ENCODE assay signal across 10 cellular contexts in genomic region chr15:47711654-47712053, GRCh38. TPM values are rescaled to one million over a fixed set of nuclear protein-coding genes. Genes with fewer than 3 reads are reported as not detected.
DNase-seq lines count a peak whose midpoint lies in the region; ATAC-seq, FAIRE-seq and TF ChIP-seq lines count a peak whose summit lies in the region.
"Had no signal": no experiment of that assay in that cellular context is flagged by ENCODE, and none has a peak within 500 bp of the region (broad histone marks: within the 10 kb centered on the region; RNA-seq: fewer than 3 reads in every experiment).

No MANE protein-coding gene starts in this region.

- H3K4me1 Mint-ChIP-seq in astrocyte (ENCODE audit: low read depth, unreplicated experiment): no peaks in the 10 kb centered on the region
- H3K4me1 Mint-ChIP-seq in CD8-positive, alpha-beta T cell (ENCODE audit: low read depth): no peaks in the 10 kb centered on the region
- H3K4me1 Mint-ChIP-seq: activated naive CD8-positive, alpha-beta T cell treated with anti-CD3 and anti-CD28 coated beads, Interleukin-2, amount 10 ng/mL, durations not matched to agents 7 days and 5 days; naive B cell had no signal

- H2AFZ ChIP-seq in astrocyte (ENCODE audit: low read depth, low read length): no peak overlapping the region

- DNase-seq in DMS53 (lab: John Stamatoyannopoulos, UW) (peak; percentile 32), HT-29 (ENCODE audit: low spot score) (peak; percentile 28), astrocyte (ENCODE audit: low read depth) (no peak), midbrain (lab: John Stamatoyannopoulos, UW) (peak; percentile 39), T1000 (lab: John Stamatoyannopoulos, UW) (no peak)
- DNase-seq in CD8-positive, alpha-beta T cell: no peak
- DNase-seq: activated naive CD8-positive, alpha-beta T cell treated with anti-CD3 and anti-CD28 coated beads, Interleukin-2, amount 10 ng/mL, durations not matched to agents 7 days and 5 days; naive B cell had no signal

- no peak for FAIRE-seq in astrocyte (lab: Jason Lieb, UNC)

- no peaks in the 10 kb centered on the region for H3K9me3 ChIP-seq in astrocyte (ENCODE audit: insufficient read depth, low read depth, low read length)
- H3K9me3 ChIP-seq in CD8-positive, alpha-beta T cell (ENCODE audit: low read length): no peaks in the 10 kb centered on the region

- POLR2A ChIA-PET in CD8-positive, alpha-beta T cell (lab: Charles Lee): no interaction called here

- no peaks in the 10 kb centered on the region for H4K20me1 ChIP-seq in astrocyte (ENCODE audit: insufficient read depth, low read length)

- H3K9ac ChIP-seq in astrocyte (ENCODE audit: low read length): no peak overlapping the region

- CTCF ChIA-PET in CD8-positive, alpha-beta T cell (lab: Charles Lee): interaction anchor here (0.9 kb wide), 1 partner anchor 10 kb away, joined by 3 read pairs; no protein-coding TSS in a partner anchor

- H3K4me3 Mint-ChIP-seq in astrocyte (ENCODE audit: unreplicated experiment): no peak overlapping the region
- no peak overlapping the region for H3K4me3 Mint-ChIP-seq in CD8-positive, alpha-beta T cell
- H3K4me3 Mint-ChIP-seq: activated naive CD8-positive, alpha-beta T cell treated with anti-CD3 and anti-CD28 coated beads, Interleukin-2, amount 10 ng/mL, durations not matched to agents 7 days and 5 days; naive B cell had no signal

- intact Hi-C loops in CD8-positive, alpha-beta T cell (cut with DNase I, micrococcal nuclease): loop anchor here in 1 of 2 experiments (5.0 kb wide), 1 partner anchor 576 kb away; no protein-coding TSS in a partner anchor

- H3K36me3 Mint-ChIP-seq in astrocyte (ENCODE audit: low read depth, unreplicated experiment): no peaks in the 10 kb centered on the region
- H3K36me3 Mint-ChIP-seq in CD8-positive, alpha-beta T cell: no peaks in the 10 kb centered on the region
- H3K36me3 Mint-ChIP-seq: activated naive CD8-positive, alpha-beta T cell treated with anti-CD3 and anti-CD28 coated beads, Interleukin-2, amount 10 ng/mL, durations not matched to agents 7 days and 5 days; naive B cell had no signal

- ATAC-seq in HG02970 (IDR thresholded peaks at IDR 0.05; ENCODE audit: low FRiP score, unreplicated experiment) (no peak), GM19035 (IDR thresholded peaks at IDR 0.05; ENCODE audit: unreplicated experiment) (no peak)
- ATAC-seq in CD8-positive, alpha-beta T cell: no peak

- no peaks in the 10 kb centered on the region for H3K27me3 ChIP-seq in astrocyte (ENCODE audit: insufficient read depth, low read length)
- H3K27me3 ChIP-seq in CD8-positive, alpha-beta T cell (ENCODE audit: insufficient read depth, low read length): no peaks in the 10 kb centered on the region

- H3K36me3 ChIP-seq in astrocyte (ENCODE audit: insufficient read depth, low read length): no peaks in the 10 kb centered on the region
- H3K36me3 ChIP-seq in CD8-positive, alpha-beta T cell (ENCODE audit: insufficient read depth, low read length): no peaks in the 10 kb centered on the region

- H3K27me3 Mint-ChIP-seq in astrocyte (ENCODE audit: low read depth, unreplicated experiment): peaks cover 16% of the 10 kb centered on the region
- H3K27me3 Mint-ChIP-seq in CD8-positive, alpha-beta T cell (ENCODE audit: low read depth): peaks cover 21% of the 10 kb centered on the region

- H3K27ac ChIP-seq in astrocyte (ENCODE audit: low read depth, low read length): no peak overlapping the region
- H3K27ac ChIP-seq in CD8-positive, alpha-beta T cell (ENCODE audit: low read depth, low read length): no peak overlapping the region

- TF ChIP-seq CTCF in astrocyte (IDR thresholded peaks at IDR 0.05; ENCODE audit: insufficient read depth, low read depth, low read length): peak; percentile 56
- TF ChIP-seq CTCF in CD8-positive, alpha-beta T cell (IDR thresholded peaks at IDR 0.05): no peak

- no peaks in the 10 kb centered on the region for H3K79me2 ChIP-seq in astrocyte (ENCODE audit: insufficient read depth, low read length)

- H3K9me3 Mint-ChIP-seq in astrocyte (ENCODE audit: unreplicated experiment): no peaks in the 10 kb centered on the region
- no peaks in the 10 kb centered on the region for H3K9me3 Mint-ChIP-seq in CD8-positive, alpha-beta T cell
- H3K9me3 Mint-ChIP-seq: activated naive CD8-positive, alpha-beta T cell treated with anti-CD3 and anti-CD28 coated beads, Interleukin-2, amount 10 ng/mL, durations not matched to agents 7 days and 5 days; naive B cell had no signal

- no peak overlapping the region for H3K27ac Mint-ChIP-seq in astrocyte (ENCODE audit: unreplicated experiment)
- H3K27ac Mint-ChIP-seq in CD8-positive, alpha-beta T cell: no peak overlapping the region
- H3K27ac Mint-ChIP-seq: activated naive CD8-positive, alpha-beta T cell treated with anti-CD3 and anti-CD28 coated beads, Interleukin-2, amount 10 ng/mL, durations not matched to agents 7 days and 5 days; naive B cell had no signal

- no peak overlapping the region for H3K4me2 ChIP-seq in astrocyte (ENCODE audit: low read length)

- H3K4me1 ChIP-seq in astrocyte (ENCODE audit: insufficient read depth, low read length): no peaks in the 10 kb centered on the region
- no peaks in the 10 kb centered on the region for H3K4me1 ChIP-seq in CD8-positive, alpha-beta T cell (ENCODE audit: insufficient read depth, low read length)

- H3K4me3 ChIP-seq in astrocyte (ENCODE audit: insufficient read depth, low read depth, low read length): no peak overlapping the region
- H3K4me3 ChIP-seq in CD8-positive, alpha-beta T cell (ENCODE audit: low read depth, low read length): no peak overlapping the region

RNA-seq across cellular contexts. Expression of gene SEMA6D, which starts 5.7 kb away (rescaled TPM):
- total RNA-seq in HT-29 (2014; rRNA removed; shearing (Covaris generic)): not detected in 2 replicates
- 1.0 and 1.5 TPM in 2 replicates for total RNA-seq in astrocyte
- not detected for total RNA-seq in CD8-positive, alpha-beta T cell
- total RNA-seq: activated naive CD8-positive, alpha-beta T cell treated with anti-CD3 and anti-CD28 coated beads, Interleukin-2, amount 10 ng/mL, durations not matched to agents 7 days and 5 days had no signal

Comparison
In these comparisons a context has a peak if more than half of its experiments do, and no peak if none do; other contexts are left out.
1. DNase-seq: peak in DMS53 (single experiment), HT-29 (single experiment) and midbrain (single experiment); none in astrocyte (single experiment), CD8-positive, alpha-beta T cell (0 of 7) and T1000 (single experiment).